12 cellular contexts compared by ENCODE assay signal in genomic region chr20:57250607-57251343, GRCh38. TPM values are rescaled to one million over a fixed set of nuclear protein-coding genes. Genes with fewer than 3 reads are reported as not detected.
DNase-seq lines count a peak whose midpoint lies in the region; ATAC-seq and TF ChIP-seq lines count a peak whose summit lies in the region.
"Had no signal": no experiment of that assay in that cellular context is flagged by ENCODE, and none has a peak within 500 bp of the region (broad histone marks: within the 10 kb centered on the region; RNA-seq: fewer than 3 reads in every experiment).

No MANE protein-coding gene starts in this region.

- H3K36me3 Mint-ChIP-seq in CD8-positive, alpha-beta memory T cell = no peaks in the 10 kb centered on the region

- H3K27me3 Mint-ChIP-seq in CD8-positive, alpha-beta memory T cell = peaks cover 13 to 55% of the 10 kb centered on the region in 2 donors

- H3K27ac Mint-ChIP-seq in CD8-positive, alpha-beta memory T cell = no peak overlapping the region
- H3K27ac Mint-ChIP-seq: stimulated activated naive B cell treated with anti-CD40 and anti-IgM and Interleukin-4, amounts not matched to agents 10 μg/mL and 1 μg/mL and 100 μg/mL, for 72 hours; T-helper 17 cell had no signal

- peaks cover 4 to 10% (median 4%) of the 10 kb centered on the region in 3 donors for H3K4me1 Mint-ChIP-seq in CD8-positive, alpha-beta memory T cell
- H3K4me1 Mint-ChIP-seq: T-helper 17 cell had no signal

- H3K4me3 Mint-ChIP-seq in CD8-positive, alpha-beta memory T cell = peak overlapping the region in 1 of 7 donors; percentile 37
- H3K4me3 Mint-ChIP-seq: stimulated activated naive B cell treated with anti-CD40 and anti-IgM and Interleukin-4, amounts not matched to agents 10 μg/mL and 1 μg/mL and 100 μg/mL, for 72 hours; T-helper 17 cell had no signal

- no peaks in the 10 kb centered on the region for H3K36me3 ChIP-seq in HUES64 (ENCODE audit: insufficient read depth, low read length)
- H3K36me3 ChIP-seq in mucosa of descending colon (ENCODE audit: low read depth) = no peaks in the 10 kb centered on the region
- no peaks in the 10 kb centered on the region for H3K36me3 ChIP-seq in CD8-positive, alpha-beta memory T cell (ENCODE audit: insufficient read depth, low read length)
- H3K36me3 ChIP-seq: neutrophil had no signal

- POLR2A ChIA-PET in CD8-positive, alpha-beta memory T cell (lab: Charles Lee) = no interaction called here

- 79% methylated on average over 15 of the region's 15 CpGs for WGBS in HUES64

- peak; percentile 9 for ATAC-seq in mucosa of descending colon
- ATAC-seq in left colon = no peak
- no peak for ATAC-seq in GM18909 (IDR thresholded peaks at IDR 0.05; ENCODE audit: poor library complexity, unreplicated experiment)
- ATAC-seq: T-helper 17 cell had no signal

- H3K27ac ChIP-seq in HUES64 (ENCODE audit: low read depth, low read length) = peak overlapping the region; percentile 41
- H3K27ac ChIP-seq in CD8-positive, alpha-beta memory T cell (ENCODE audit: low read depth, low read length) = no peak overlapping the region
- H3K27ac ChIP-seq: neutrophil had no signal

- H3K4me1 ChIP-seq in HUES64 (ENCODE audit: insufficient read depth, low read length) = peaks cover 28% of the 10 kb centered on the region
- H3K4me1 ChIP-seq in mucosa of descending colon (ENCODE audit: low read depth) = no peaks in the 10 kb centered on the region
- no peaks in the 10 kb centered on the region for H3K4me1 ChIP-seq in CD8-positive, alpha-beta memory T cell (ENCODE audit: insufficient read depth, low read length)

- H3K4me3 ChIP-seq in HUES64 (ENCODE audit: low read length) (no peak overlapping the region), mucosa of descending colon (no peak overlapping the region)
- no peak overlapping the region for H3K4me3 ChIP-seq in CD8-positive, alpha-beta memory T cell (ENCODE audit: low read length)

- TF ChIP-seq CTCF in mucosa of descending colon (IDR thresholded peaks at IDR 0.05) = no peak

- DNase-seq in Daoy (ENCODE audit: low read depth) = peak; percentile 66
- peak; percentile 31 to 40 for DNase-seq in activated T-cell treated with anti-CD3 and anti-CD28 coated beads, Interleukin-2, amount 50 U/mL, for 48 hours
- DNase-seq in mucosa of descending colon = no peak
- no peak for DNase-seq in left colon
- no peak for DNase-seq in ureter (ENCODE audit: low spot score)
- no peak for DNase-seq in CD8-positive, alpha-beta memory T cell
- DNase-seq: Calu3; stimulated activated naive B cell treated with anti-CD40 and anti-IgM and Interleukin-4, amounts not matched to agents 10 μg/mL and 1 μg/mL and 100 μg/mL, for 72 hours; T-helper 17 cell had no signal

- no peaks in the 10 kb centered on the region for H3K27me3 ChIP-seq in HUES64 (ENCODE audit: insufficient read depth, low read length)
- H3K27me3 ChIP-seq in CD8-positive, alpha-beta memory T cell (ENCODE audit: insufficient read depth, low read length, poor library complexity, severe bottlenecking) = no peaks in the 10 kb centered on the region

- H3K9ac ChIP-seq in HUES64 (ENCODE audit: low read depth, low read length) = no peak overlapping the region

- no peaks in the 10 kb centered on the region for H3K9me3 ChIP-seq in HUES64 (ENCODE audit: insufficient read depth, low read depth, low read length)
- H3K9me3 ChIP-seq in mucosa of descending colon = no peaks in the 10 kb centered on the region
- H3K9me3 ChIP-seq in CD8-positive, alpha-beta memory T cell (ENCODE audit: low read length) = no peaks in the 10 kb centered on the region
- H3K9me3 ChIP-seq: neutrophil had no signal

- CTCF ChIA-PET in CD8-positive, alpha-beta memory T cell (lab: Charles Lee) = no interaction called here

- H3K9me3 Mint-ChIP-seq in CD8-positive, alpha-beta memory T cell = peaks cover 0 to 5% (median 0%) of the 10 kb centered on the region in 5 donors

- intact Hi-C loops in mucosa of descending colon (cut with DNase I, micrococcal nuclease) (no loop called here), left colon (cut with DNase I, micrococcal nuclease) (no loop called here)

RNA-seq across cellular contexts. Expression of gene BMP7, which starts 15.7 kb away (rescaled TPM):
- 11.5 and 12.7 TPM in 2 replicates for total RNA-seq in Daoy (2014; rRNA removed; shearing (Covaris generic))
- 8.9 TPM for polyA plus RNA-seq in HUES64 (2013, experiment 1 of 2)
- 12.0 TPM for polyA plus RNA-seq in HUES64 (2013, experiment 2 of 2)
- total RNA-seq in mucosa of descending colon (1 to 10 TPM; 1.7 to 2.8 (median 2.0) TPM), left colon (under 1 TPM; 0.34 to 0.78 TPM), ureter (32.0 TPM)
- total RNA-seq in CD8-positive, alpha-beta memory T cell = not detected
- polyA plus RNA-seq in CD8-positive, alpha-beta memory T cell = not detected
- total RNA-seq: Calu3, T-helper 17 cell had no signal

Comparison
In these comparisons a context has a peak if more than half of its experiments do, and no peak if none do; other contexts are left out.
1. DNase-seq: peak in Daoy (single experiment) and activated T-cell treated with anti-CD3 and anti-CD28 coated beads, Interleukin-2, amount 50 U/mL, for 48 hours (2 of 2); none in mucosa of descending colon (0 of 3), left colon (0 of 2), ureter (single experiment) and CD8-positive, alpha-beta memory T cell (0 of 5).